20 cellular contexts compared by ENCODE assay signal in the genomic region with DNA sequence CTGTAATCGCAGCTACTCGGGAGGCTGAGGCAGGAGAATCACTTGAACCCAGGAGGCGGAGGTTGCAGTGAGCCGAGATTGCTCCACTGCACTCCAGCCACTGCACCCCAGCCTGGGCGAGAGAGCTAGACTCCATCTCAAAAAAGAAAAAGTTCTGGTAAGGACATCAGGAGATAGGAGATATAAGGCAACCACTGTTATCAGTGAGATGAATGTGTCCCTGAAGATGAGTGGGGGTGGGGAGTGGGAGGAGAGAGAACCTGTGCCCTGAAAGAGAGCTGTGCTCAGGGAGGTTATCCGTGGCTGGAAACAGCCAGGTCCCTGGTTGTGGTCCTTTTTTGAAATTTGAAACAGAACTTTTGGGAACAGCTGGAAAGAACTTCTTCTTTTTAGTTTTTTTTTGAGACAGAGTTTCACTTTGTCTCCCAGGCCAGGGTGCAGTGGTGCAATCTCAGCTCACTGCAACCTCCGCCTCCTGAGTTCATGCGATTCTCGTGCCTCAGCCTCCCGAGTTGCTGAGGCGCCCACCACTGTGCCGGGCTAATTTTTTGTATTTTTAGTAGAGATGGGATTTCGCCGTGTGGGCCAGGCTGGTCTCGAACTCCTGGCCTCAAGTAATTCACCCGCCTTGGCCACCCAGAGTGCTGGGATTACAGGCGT. TPM values are rescaled to one million over a fixed set of nuclear protein-coding genes. Genes with fewer than 3 reads are reported as not detected.
DNase-seq lines count a peak whose midpoint lies in the region; ATAC-seq, FAIRE-seq and TF ChIP-seq lines count a peak whose summit lies in the region.
"Had no signal": no experiment of that assay in that cellular context is flagged by ENCODE, and none has a peak within 500 bp of the region (broad histone marks: within the 10 kb centered on the region; RNA-seq: fewer than 3 reads in every experiment).

No MANE protein-coding gene starts in this region.

- intact Hi-C loops in K562 (cut with micrococcal nuclease) (loop anchor here (5.0 kb wide), 1 partner anchor 86 kb away; a partner anchor contains a TSS), psoas muscle (cut with DNase I) (no loop called here), Calu3 (cut with micrococcal nuclease; ENCODE audit: unreplicated experiment) (no loop called here)

- peaks cover 38% of the 10 kb centered on the region for H3K79me2 ChIP-seq in OCI-LY1 (ENCODE audit: insufficient read depth, low read length)
- peaks cover 73% of the 10 kb centered on the region for H3K79me2 ChIP-seq in K562 (ENCODE audit: control insufficient read depth, insufficient read depth, low read length)

- no peaks in the 10 kb centered on the region for H3K9me1 ChIP-seq in K562 (ENCODE audit: control insufficient read depth, insufficient read depth, low read length)

- 37% methylated on average over 17 of the region's 17 CpGs for WGBS in K562 (ENCODE audit: insufficient coverage, low coverage, missing lambda C conversion rate)
- WGBS in psoas muscle, 3 donors, result 90 to 92% (median 90%) methylated on average over 17 of the region's 17 CpGs

- peaks cover 37% of the 10 kb centered on the region for H3K4me1 ChIP-seq in OCI-LY1 (ENCODE audit: insufficient read depth, low read length, severe bottlenecking)
- peaks cover 23 to 42% of the 10 kb centered on the region in 2 experiments for H3K4me1 ChIP-seq in K562 (replicated peaks in 1 of 2; ENCODE audit: control insufficient read depth in 2 of 2, insufficient read depth in 2 of 2, low read length in 2 of 2)
- peaks cover 35% of the 10 kb centered on the region for H3K4me1 ChIP-seq in psoas muscle

- no peak overlapping the region for H3K4me3 ChIP-seq in OCI-LY1 (ENCODE audit: low read depth, low read length, poor library complexity, severe bottlenecking)
- no peak overlapping the region for H3K4me3 ChIP-seq in K562
- no peak overlapping the region for H3K4me3 ChIP-seq in psoas muscle
- H3K4me3 ChIP-seq: body of pancreas, skin epidermis, thyroid gland had no signal

- H3K9me3 Mint-ChIP-seq in Calu3 (ENCODE audit: low read depth, unreplicated experiment), result no peaks in the 10 kb centered on the region
- H3K9me3 Mint-ChIP-seq: activated CD4-positive, alpha-beta T cell treated with anti-CD3 and anti-CD28 coated beads, Interleukin-2, amount 10 ng/mL, durations not matched to agents 24 days and 14 days; activated naive CD4-positive, alpha-beta T cell treated with anti-CD3 and anti-CD28 coated beads, Interleukin-2, amount 10 ng/mL, durations not matched to agents 7 days and 5 days; T-helper 2 cell treated with Interferon-gamma antibody and Interleukin-4, amounts not matched to agents 5 μg/mL and 100 μg/mL, for 36 hours had no signal

- peaks cover 4% of the 10 kb centered on the region; the same call in 1 of the 2 replicates for H3F3A ChIP-seq in OCI-LY1 (ENCODE audit: insufficient read depth, low read length)

- H3K36me3 Mint-ChIP-seq in Calu3 (ENCODE audit: insufficient read depth, unreplicated experiment), result peaks cover 17% of the 10 kb centered on the region

- H3K27me3 Mint-ChIP-seq in Calu3 (ENCODE audit: unreplicated experiment), result peaks cover 4% of the 10 kb centered on the region
- H3K27me3 Mint-ChIP-seq: activated CD4-positive, alpha-beta T cell treated with anti-CD3 and anti-CD28 coated beads, Interleukin-2, amount 10 ng/mL, durations not matched to agents 24 days and 14 days had no signal

- no peaks in the 10 kb centered on the region for H3K9me2 ChIP-seq in OCI-LY1 (ENCODE audit: low read depth, low read length)

- H3K27ac ChIP-seq in OCI-LY1 (ENCODE audit: low read depth, low read length, poor library complexity, severe bottlenecking) (no peak overlapping the region), K562 (ENCODE audit: extremely low read depth, low read depth, low read length) (no peak overlapping the region), psoas muscle (peak overlapping the region; percentile 5)
- H3K27ac ChIP-seq: thyroid gland had no signal

- H4K20me1 ChIP-seq in OCI-LY1 (ENCODE audit: insufficient read depth, low read length) (no peaks in the 10 kb centered on the region), K562 (replicated peaks; ENCODE audit: control insufficient read depth, insufficient read depth, low read length) (peaks cover 3% of the 10 kb centered on the region; the same call in 1 of the 2 replicates)

- H3K27ac Mint-ChIP-seq in Calu3 (ENCODE audit: unreplicated experiment), result no peak overlapping the region
- H3K27ac Mint-ChIP-seq: activated CD4-positive, alpha-beta T cell treated with anti-CD3 and anti-CD28 coated beads, Interleukin-2, amount 10 ng/mL, durations not matched to agents 24 days and 14 days; activated naive CD4-positive, alpha-beta T cell treated with anti-CD3 and anti-CD28 coated beads, Interleukin-2, amount 10 ng/mL, durations not matched to agents 7 days and 5 days; T-helper 2 cell treated with Interferon-gamma antibody and Interleukin-4, amounts not matched to agents 5 μg/mL and 100 μg/mL, for 36 hours had no signal

- in situ Hi-C loops in K562 (cut with MboI), result no loop called here

- DNase-seq in HUDEP-2 (lab: John Stamatoyannopoulos, UW; ENCODE audit: unreplicated experiment in 76 of 76), result peak in 48 of 76 experiments; percentile 7 to 63 (median 26)
- DNase-seq in K562 (ENCODE audit: extremely low read depth in 1 of 4, low spot score in 3 of 4), result peak in 2 of 4 experiments; percentile 56 to 75
- DNase-seq in psoas muscle, result no peak
- no peak for DNase-seq in Calu3
- DNase-seq in NCI-H1048 (lab: John Stamatoyannopoulos, UW), result no peak
- DNase-seq: activated CD4-positive, alpha-beta T cell treated with anti-CD3 and anti-CD28 coated beads, Interleukin-2, amount 10 ng/mL, durations not matched to agents 24 days and 14 days; activated naive CD4-positive, alpha-beta T cell treated with anti-CD3 and anti-CD28 coated beads, Interleukin-2, amount 10 ng/mL, durations not matched to agents 7 days and 5 days; body of pancreas; C1 segment of cervical spinal cord; dermis blood vessel endothelial cell; DMS79 treated with DMSO at 0.1 percent for 48 hours; NCI-H1417; NCI-H2171; NCI-H774; nucleus accumbens; thyroid gland had no signal

- TF ChIP-seq RAD21 in K562 (CRISPR knock-in tag; conservative IDR thresholded peaks at IDR 0.05 in 1 of 2, IDR thresholded peaks at IDR 0.05 in 1 of 2), result no peak

- TF ChIP-seq POLR2A in K562 (conservative IDR thresholded peaks at IDR 0.05), result no peak

- no peak overlapping the region for H2AFZ ChIP-seq in OCI-LY1 (ENCODE audit: low read length)
- H2AFZ ChIP-seq in K562 (ENCODE audit: low read depth, low read length), result no peak overlapping the region

- H3K27me3 ChIP-seq in OCI-LY1 (ENCODE audit: insufficient read depth, low read length) (no peaks in the 10 kb centered on the region), K562 (ENCODE audit: control insufficient read depth in 2 of 2, insufficient read depth in 2 of 2, low read length in 2 of 2) (no peaks in the 10 kb centered on the region), psoas muscle (ENCODE audit: insufficient read depth in 3 of 3, low read length in 2 of 3) (no peaks in the 10 kb centered on the region)
- H3K27me3 ChIP-seq: body of pancreas, thyroid gland had no signal

- peak; percentile 68; the same call in 1 of the 2 replicates for TF ChIP-seq EP300 in K562 (IDR thresholded peaks at IDR 0.05; ENCODE audit: low read length)

- ATAC-seq in K562, result no peak
- no peak for ATAC-seq in psoas muscle
- ATAC-seq in HG03439 (IDR thresholded peaks at IDR 0.05; ENCODE audit: unreplicated experiment), result no peak
- ATAC-seq: body of pancreas had no signal

- no peak overlapping the region for H3K4me3 Mint-ChIP-seq in Calu3 (ENCODE audit: low read depth, unreplicated experiment)
- H3K4me3 Mint-ChIP-seq: activated CD4-positive, alpha-beta T cell treated with anti-CD3 and anti-CD28 coated beads, Interleukin-2, amount 10 ng/mL, durations not matched to agents 24 days and 14 days had no signal

- H3K36me3 ChIP-seq in OCI-LY1 (ENCODE audit: insufficient read depth, low read length) (no peaks in the 10 kb centered on the region; the same call in 1 of the 2 replicates), K562 (ENCODE audit: control insufficient read depth, insufficient read depth, low read length) (peaks cover 3% of the 10 kb centered on the region; the same call in 1 of the 3 replicates), psoas muscle (ENCODE audit: insufficient read depth in 1 of 2, low read depth in 1 of 2) (peaks cover 0 to 2% of the 10 kb centered on the region in 2 donors)
- H3K36me3 ChIP-seq: thyroid gland had no signal

- CTCF ChIA-PET in K562 (lab: Yijun Ruan, JAX; ENCODE audit: low intra/inter-chr PET ratio), result no interaction called here
- CTCF ChIA-PET in Calu3 (lab: Charles Lee), result no interaction called here

- H3K4me1 Mint-ChIP-seq in Calu3 (ENCODE audit: low read depth, unreplicated experiment), result peaks cover 8% of the 10 kb centered on the region

- peak; percentile 84 for FAIRE-seq in K562 (lab: Jason Lieb, UNC)

- H3K9me3 ChIP-seq in OCI-LY1 (ENCODE audit: low read length) (no peaks in the 10 kb centered on the region), K562 (replicated peaks; ENCODE audit: control insufficient read depth, insufficient read depth, low read depth, low read length) (no peaks in the 10 kb centered on the region), psoas muscle (no peaks in the 10 kb centered on the region)
- H3K9me3 ChIP-seq: body of pancreas, thyroid gland had no signal

- H3K9ac ChIP-seq in OCI-LY1 (ENCODE audit: low read length) (no peak overlapping the region), K562 (ENCODE audit: insufficient read depth in 1 of 2, low read depth in 2 of 2, low read length in 2 of 2) (peak overlapping the region in 1 of 2 experiments; percentile 0; a peak in 1 of 4 replicates)

- POLR2A ChIA-PET in K562 (lab: Yijun Ruan, JAX), result interaction anchor here (1.4 to 5.3 kb wide), 2 partner anchors 11 to 17 kb away, joined by 5 to 35 read pairs; no protein-coding TSS in a partner anchor

- no TSS peak for BruUV-seq in K562 (replicated peaks; lab: Mats Ljungman, UMichigan)
- BruUV-seq in Calu3 (replicated peaks; lab: Mats Ljungman, UMichigan), result no TSS peak

- H3K4me2 ChIP-seq in OCI-LY1 (ENCODE audit: low read length) (peak overlapping the region; percentile 29; the same call in 1 of the 2 replicates), K562 (ENCODE audit: insufficient read depth, low read length) (peak overlapping the region; percentile 1; the same call in 1 of the 2 replicates)

- TF ChIP-seq CTCF in OCI-LY1 (IDR thresholded peaks at IDR 0.05; ENCODE audit: low read length), result no peak
- TF ChIP-seq CTCF in K562 (IDR thresholded peaks at IDR 0.05 in 2 of 3, conservative IDR thresholded peaks at IDR 0.05 in 1 of 3; ENCODE audit: insufficient read depth in 2 of 3, low read depth in 1 of 3, low read length in 3 of 3), result no peak
- no peak for TF ChIP-seq CTCF in psoas muscle (IDR thresholded peaks at IDR 0.05)
- no peak for TF ChIP-seq CTCF in Calu3 (IDR thresholded peaks at IDR 0.05; ENCODE audit: unreplicated experiment)

RNA-seq across cellular contexts. Expression of a gene that starts 2.6 kb away (rescaled TPM):
- 42.2 and 97.6 TPM in 2 replicates for total RNA-seq in K562 (2011; cell fraction: chromatin; rRNA removed; ENCODE audit: low replicate concordance)
- total RNA-seq in K562 (2011; cell fraction: nucleolus; rRNA removed), result 57.8 and 60.5 TPM in 2 replicates
- 50.5 and 57.4 TPM in 2 replicates for total RNA-seq in K562 (2011; cell fraction: nucleoplasm; rRNA removed)
- total RNA-seq in K562 (2014; rRNA removed), result 87.7 and 122 TPM in 2 replicates
- 54.0 and 58.6 TPM in 2 replicates for total RNA-seq in K562 (2014; rRNA removed; fragmentation: Illumina TruSeq; extraction: Trizol)
- 73.0 and 77.4 TPM in 2 replicates for total RNA-seq in K562 (2015; rRNA removed; fragmentation: Illumina TruSeq; extraction: Trizol)
- total RNA-seq in K562 (2021), result 109 and 119 TPM in 2 replicates
- 106 and 121 TPM in 2 replicates for polyA plus RNA-seq in K562 (2011; rRNA removed)
- 85.0 and 104 TPM in 2 replicates for polyA plus RNA-seq in K562 (2011; cell fraction: cytosol; rRNA removed)
- polyA plus RNA-seq in K562 (2011; cell fraction: nucleus; rRNA removed), result 59.1 and 61.5 TPM in 2 replicates
- polyA plus RNA-seq in K562 (2012), result 76.9 and 94.0 TPM in 2 replicates
- polyA plus RNA-seq in K562 (2014; fragmentation: Illumina TruSeq; extraction: Trizol), result 72.6 and 83.7 TPM in 2 replicates
- 1 to 10 TPM; 1.7 to 3.4 TPM for polyA plus RNA-seq in K562 (2014; fragmentation: Nextera tagmentation; extraction: Ambion mirVana)
- 60.6 and 66.3 TPM in 2 replicates for polyA plus RNA-seq in K562 (2014; rRNA removed)
- 99.5 and 120 TPM in 2 replicates for polyA minus RNA-seq in K562 (2011; rRNA and poly(A)+ RNA removed)
- 61.5 and 61.9 TPM in 2 replicates for polyA minus RNA-seq in K562 (2011; cell fraction: cytosol; rRNA and poly(A)+ RNA removed)
- polyA minus RNA-seq in K562 (2011; cell fraction: nucleus; rRNA and poly(A)+ RNA removed), result 15.3 and 28.9 TPM in 2 replicates
- total RNA-seq in psoas muscle, result 100 to 1,000 TPM in 2 of 4 donors, 10 to 100 TPM in 2; 95.1 to 110 (median 102) TPM
- 100 to 1,000 TPM in 1 of 3 donors, 10 to 100 TPM in 2; 54.1 to 109 (median 83.1) TPM for polyA plus RNA-seq in psoas muscle
- total RNA-seq in Calu3 (2022), result 76.2 and 83.3 TPM in 2 replicates

RNA-seq across cellular contexts. Expression of a gene that starts 3.2 kb away (rescaled TPM):
- total RNA-seq in K562 (2011; cell fraction: chromatin; rRNA removed; ENCODE audit: low replicate concordance), result 9.6 and 13.0 TPM in 2 replicates
- total RNA-seq in K562 (2011; cell fraction: nucleolus; rRNA removed), result 6.7 and 10.3 TPM in 2 replicates
- 6.0 and 8.1 TPM in 2 replicates for total RNA-seq in K562 (2011; cell fraction: nucleoplasm; rRNA removed)
- total RNA-seq in K562 (2014; rRNA removed), result 8.2 and 10.1 TPM in 2 replicates
- total RNA-seq in K562 (2014; rRNA removed; fragmentation: Illumina TruSeq; extraction: Trizol), result 2.7 and 3.7 TPM in 2 replicates
- total RNA-seq in K562 (2015; rRNA removed; fragmentation: Illumina TruSeq; extraction: Trizol), result 4.7 and 4.8 TPM in 2 replicates
- total RNA-seq in K562 (2021), result 13.8 and 14.8 TPM in 2 replicates
- polyA plus RNA-seq in K562 (2011; rRNA removed), result 5.4 and 9.6 TPM in 2 replicates
- 8.6 and 11.9 TPM in 2 replicates for polyA plus RNA-seq in K562 (2011; cell fraction: cytosol; rRNA removed)
- polyA plus RNA-seq in K562 (2011; cell fraction: nucleus; rRNA removed), result 12.2 and 15.8 TPM in 2 replicates
- 10.9 and 22.6 TPM in 2 replicates for polyA plus RNA-seq in K562 (2012)
- 7.4 and 11.7 TPM in 2 replicates for polyA plus RNA-seq in K562 (2014; fragmentation: Illumina TruSeq; extraction: Trizol)
- polyA plus RNA-seq in K562 (2014; fragmentation: Nextera tagmentation; extraction: Ambion mirVana), result under 1 TPM; 0.20 to 0.67 TPM
- polyA plus RNA-seq in K562 (2014; rRNA removed), result 6.2 and 6.3 TPM in 2 replicates
- polyA minus RNA-seq in K562 (2011; rRNA and poly(A)+ RNA removed), result 5.0 and 5.1 TPM in 2 replicates
- 7.5 and 12.5 TPM in 2 replicates for polyA minus RNA-seq in K562 (2011; cell fraction: cytosol; rRNA and poly(A)+ RNA removed)
- polyA minus RNA-seq in K562 (2011; cell fraction: nucleus; rRNA and poly(A)+ RNA removed), result 2.2 and 4.3 TPM in 2 replicates
- 100 to 1,000 TPM; 123 to 229 (median 164) TPM for total RNA-seq in psoas muscle
- 100 to 1,000 TPM in 2 of 3 donors, 10 to 100 TPM in 1; 88.7 to 106 (median 100) TPM for polyA plus RNA-seq in psoas muscle
- 7.1 and 9.2 TPM in 2 replicates for total RNA-seq in Calu3 (2022)

RNA-seq across cellular contexts. Expression of a gene that starts 32.9 kb away (rescaled TPM):
- total RNA-seq in K562 (2011; cell fraction: chromatin; rRNA removed; ENCODE audit: low replicate concordance), result 25.1 and 61.9 TPM in 2 replicates
- 71.3 and 71.4 TPM in 2 replicates for total RNA-seq in K562 (2011; cell fraction: nucleolus; rRNA removed)
- 60.4 and 62.9 TPM in 2 replicates for total RNA-seq in K562 (2011; cell fraction: nucleoplasm; rRNA removed)
- total RNA-seq in K562 (2014; rRNA removed) (25.2 and 28.7 TPM in 2 replicates), K562 (2014; rRNA removed; fragmentation: Illumina TruSeq; extraction: Trizol) (16.1 and 20.1 TPM in 2 replicates), K562 (2015; rRNA removed; fragmentation: Illumina TruSeq; extraction: Trizol) (29.8 and 30.5 TPM in 2 replicates), K562 (2021) (37.5 and 39.8 TPM in 2 replicates), psoas muscle (1 to 10 TPM; 2.1 to 4.7 (median 4.2) TPM), Calu3 (2022) (14.4 and 16.1 TPM in 2 replicates)
- polyA plus RNA-seq in K562 (2011; rRNA removed) (33.4 and 36.2 TPM in 2 replicates), K562 (2014; fragmentation: Illumina TruSeq; extraction: Trizol) (34.6 and 38.7 TPM in 2 replicates), K562 (2014; fragmentation: Nextera tagmentation; extraction: Ambion mirVana) (10 to 100 TPM in 1 of 2 experiments, 1 to 10 TPM in 1; 3.0 to 19.2 TPM), K562 (2014; rRNA removed) (36.5 and 40.5 TPM in 2 replicates), psoas muscle (1 to 10 TPM; 2.3 to 5.2 (median 4.7) TPM)
- polyA plus RNA-seq in K562 (2011; cell fraction: cytosol; rRNA removed), result 45.2 and 65.3 TPM in 2 replicates
- 50.0 and 61.6 TPM in 2 replicates for polyA plus RNA-seq in K562 (2011; cell fraction: nucleus; rRNA removed)
- polyA plus RNA-seq in K562 (2012), result 21.4 and 22.1 TPM in 2 replicates
- 19.4 and 20.2 TPM in 2 replicates for polyA minus RNA-seq in K562 (2011; rRNA and poly(A)+ RNA removed)
- 11.6 and 13.9 TPM in 2 replicates for polyA minus RNA-seq in K562 (2011; cell fraction: cytosol; rRNA and poly(A)+ RNA removed)
- polyA minus RNA-seq in K562 (2011; cell fraction: nucleus; rRNA and poly(A)+ RNA removed), result 9.4 and 14.6 TPM in 2 replicates

Comparison
In these comparisons a context has a peak if more than half of its experiments do, and no peak if none do; other contexts are left out.
1. DNase-seq: peak in HUDEP-2 (48 of 76); none in psoas muscle (0 of 2), Calu3 (single experiment) and NCI-H1048 (single experiment).
2. RNA of a gene that starts 3.2 kb away (total RNA-seq): 123 to 229 TPM in psoas muscle; 2.7 to 14.8 TPM in K562 and 7.1 to 9.2 TPM in Calu3; every median in the first group is over 4 times any median in the second.